8 cellular contexts compared by ENCODE assay signal in genomic region chr5:17316973-17317459, GRCh38.
DNase-seq lines count a peak whose midpoint lies in the region; ATAC-seq and TF ChIP-seq lines count a peak whose summit lies in the region.

No MANE protein-coding gene starts in this region.

- ATAC-seq in GM19328 (IDR thresholded peaks at IDR 0.05; ENCODE audit: unreplicated experiment) (peak; percentile 70), HG03103 (IDR thresholded peaks at IDR 0.05; ENCODE audit: low read depth, unreplicated experiment) (peak; percentile 77), SK-N-SH treated with all-trans-retinoic acid at 6 μM for 48 hours (peak; percentile 36)

- peak; percentile 13 for DNase-seq in pons (ENCODE audit: low spot score)
- no peak for DNase-seq in NCI-H345 treated with DMSO at 0.1 percent for 48 hours (lab: John Stamatoyannopoulos, UW; ENCODE audit: unreplicated experiment)
- no peak for DNase-seq in NCI-H2107 (lab: John Stamatoyannopoulos, UW)
- no peak for DNase-seq in T-helper 2 cell
- DNase-seq in DMS153 (lab: John Stamatoyannopoulos, UW), result no peak

TF ChIP-seq in SK-N-SH treated with all-trans-retinoic acid at 6 μM for 48 hours, 23 proteins besides CTCF, POLR2A, EP300 and RAD21:
- no peak for TF ChIP-seq SNAI2 (CRISPR knock-in tag; IDR thresholded peaks at IDR 0.05)
- no peak for TF ChIP-seq ZFP3 (CRISPR knock-in tag; IDR thresholded peaks at IDR 0.05)
- no peak for TF ChIP-seq CSRNP3 (CRISPR knock-in tag; IDR thresholded peaks at IDR 0.05)
- TF ChIP-seq ZFP30 (CRISPR knock-in tag; IDR thresholded peaks at IDR 0.05), result no peak
- no peak for TF ChIP-seq TCF4 (CRISPR knock-in tag; IDR thresholded peaks at IDR 0.05; ENCODE audit: borderline replicate concordance)
- no peak for TF ChIP-seq TSHZ2 (CRISPR knock-in tag; IDR thresholded peaks at IDR 0.05)
- TF ChIP-seq CREB5 (CRISPR knock-in tag; IDR thresholded peaks at IDR 0.05; ENCODE audit: low read depth), result no peak
- TF ChIP-seq POU6F1 (CRISPR knock-in tag; IDR thresholded peaks at IDR 0.05; ENCODE audit: borderline replicate concordance, low read depth), result no peak
- no peak for TF ChIP-seq CSDC2 (CRISPR knock-in tag; IDR thresholded peaks at IDR 0.05)
- no peak for TF ChIP-seq ZNF8 (CRISPR knock-in tag; IDR thresholded peaks at IDR 0.05)
- TF ChIP-seq ESRRG (CRISPR knock-in tag; IDR thresholded peaks at IDR 0.05), result no peak
- no peak for TF ChIP-seq ZNF70 (CRISPR knock-in tag; IDR thresholded peaks at IDR 0.05)
- TF ChIP-seq PATZ1 (CRISPR knock-in tag; IDR thresholded peaks at IDR 0.05; ENCODE audit: borderline replicate concordance), result no peak
- TF ChIP-seq ZC3H10 (CRISPR knock-in tag; IDR thresholded peaks at IDR 0.05), result no peak
- no peak for TF ChIP-seq ARNTL (CRISPR knock-in tag; IDR thresholded peaks at IDR 0.05; ENCODE audit: borderline replicate concordance, low read depth)
- no peak for TF ChIP-seq GLIS3 (CRISPR knock-in tag; IDR thresholded peaks at IDR 0.05)
- TF ChIP-seq ISL1 (CRISPR knock-in tag; IDR thresholded peaks at IDR 0.05), result no peak
- no peak for TF ChIP-seq OSR1 (CRISPR knock-in tag; IDR thresholded peaks at IDR 0.05)
- TF ChIP-seq RARB (CRISPR knock-in tag; IDR thresholded peaks at IDR 0.05), result no peak
TF ChIP-seq in SK-N-SH treated with all-trans-retinoic acid at 6 μM for 48 hours: peak in this region for 0.
